In genomic region chr3:119500265-119500664, GRCh38 we compare ENCODE assay signal across 9 cellular contexts. TPM values are rescaled to one million over a fixed set of nuclear protein-coding genes. Genes with fewer than 3 reads are reported as not detected.
DNase-seq lines count a peak whose midpoint lies in the region; ATAC-seq and TF ChIP-seq lines count a peak whose summit lies in the region.
"Had no signal": no experiment of that assay in that cellular context is flagged by ENCODE, and none has a peak within 500 bp of the region (broad histone marks: within the 10 kb centered on the region; RNA-seq: fewer than 3 reads in every experiment).

No MANE protein-coding gene starts in this region.

- H3K4me1 ChIP-seq in ACC112 (ENCODE audit: control insufficient read depth, insufficient read depth, low read length, unreplicated experiment) (peaks cover 28% of the 10 kb centered on the region), GM23248 (ENCODE audit: insufficient read depth) (peaks cover 16% of the 10 kb centered on the region), suprapubic skin (peaks cover 41% of the 10 kb centered on the region)

- peaks cover 14% of the 10 kb centered on the region for H3K36me3 Mint-ChIP-seq in activated naive CD8-positive, alpha-beta T cell
- H3K36me3 Mint-ChIP-seq in memory B cell: peaks cover 10% of the 10 kb centered on the region

- no peak overlapping the region for H3K27ac Mint-ChIP-seq in activated naive CD8-positive, alpha-beta T cell
- H3K27ac Mint-ChIP-seq in memory B cell: no peak overlapping the region

- ATAC-seq in memory B cell (ENCODE audit: low read depth): no peak

- H3K9ac ChIP-seq in GM23248: no peak overlapping the region
- H3K9ac ChIP-seq: parathyroid adenoma had no signal

- H3K9me3 ChIP-seq in GM23248 (ENCODE audit: low read depth) (no peaks in the 10 kb centered on the region), suprapubic skin (no peaks in the 10 kb centered on the region)

- H4K20me1 ChIP-seq in GM23248 (ENCODE audit: insufficient read depth): no peaks in the 10 kb centered on the region

- H3K4me2 ChIP-seq in GM23248 (ENCODE audit: unreplicated experiment): no peak overlapping the region

- H3K4me3 Mint-ChIP-seq in activated naive CD8-positive, alpha-beta T cell: peak overlapping the region; percentile 99
- peak overlapping the region; percentile 16 for H3K4me3 Mint-ChIP-seq in memory B cell

- no peak for TF ChIP-seq POLR2A in suprapubic skin (IDR thresholded peaks at IDR 0.05)

- H3K79me2 ChIP-seq in ACC112 (ENCODE audit: control insufficient read depth, insufficient read depth, low read length, unreplicated experiment) (peaks cover 35% of the 10 kb centered on the region), GM23248 (ENCODE audit: insufficient read depth) (peaks cover 54% of the 10 kb centered on the region)

- no peak for TF ChIP-seq EP300 in suprapubic skin (IDR thresholded peaks at IDR 0.05)

- H3K27ac ChIP-seq in ACC112 (ENCODE audit: low read depth, low read length) (no peak overlapping the region; the same call in 1 of the 2 replicates), GM23248 (no peak overlapping the region), suprapubic skin (no peak overlapping the region)
- H3K27ac ChIP-seq: parathyroid adenoma had no signal

- in situ Hi-C loops in GM23248 (cut with MboI) (no loop called here), G401 (cut with HindIII; ENCODE audit: low sequenced_read_pairs) (no loop called here)

- 87 to 90% methylated on average over 4 of the region's 4 CpGs for WGBS in GM23248 (ENCODE audit: low coverage in 1 of 2, low lambda C conversion rate in 2 of 2, missing lambda C conversion rate in 2 of 2), 2 experiments
- 65% methylated on average over 4 of the region's 4 CpGs for WGBS in suprapubic skin

- peaks cover 43% of the 10 kb centered on the region for H3K4me1 Mint-ChIP-seq in activated naive CD8-positive, alpha-beta T cell (ENCODE audit: low read depth)
- peaks cover 21% of the 10 kb centered on the region for H3K4me1 Mint-ChIP-seq in memory B cell

- no peaks in the 10 kb centered on the region for H3K9me2 ChIP-seq in GM23248 (ENCODE audit: insufficient read depth)

- 0 out of 2 replicates have a peak, but pooled peaks cover 3% of the 10 kb centered on the region for H3F3A ChIP-seq in GM23248 (ENCODE audit: insufficient read depth)

- H3K27me3 ChIP-seq in ACC112 (ENCODE audit: insufficient read depth, low read length) (no peaks in the 10 kb centered on the region), GM23248 (replicated peaks; ENCODE audit: insufficient read depth) (no peaks in the 10 kb centered on the region), suprapubic skin (no peaks in the 10 kb centered on the region)

- H3K36me3 ChIP-seq in ACC112 (ENCODE audit: insufficient read depth, low read length) (peaks cover 8% of the 10 kb centered on the region; the same call in 1 of the 2 replicates), GM23248 (ENCODE audit: low read depth) (peaks cover 12% of the 10 kb centered on the region), suprapubic skin (peaks cover 14% of the 10 kb centered on the region)

- DNase-seq in GM23248: no peak
- DNase-seq in memory B cell (ENCODE audit: low spot score in 2 of 2): no peak
- no peak for DNase-seq in suprapubic skin (ENCODE audit: low spot score in 2 of 2)
- DNase-seq in NCI-H524 (lab: John Stamatoyannopoulos, UW): no peak
- no peak for DNase-seq in G401 (ENCODE audit: low spot score)
- DNase-seq in EL: no peak

- no peak for TF ChIP-seq CTCF in suprapubic skin (IDR thresholded peaks at IDR 0.05)

- no peaks in the 10 kb centered on the region for H3K9me3 Mint-ChIP-seq in activated naive CD8-positive, alpha-beta T cell (ENCODE audit: low read depth)
- no peaks in the 10 kb centered on the region for H3K9me3 Mint-ChIP-seq in memory B cell

- peak overlapping the region; percentile 59 for H2AFZ ChIP-seq in ACC112 (ENCODE audit: low read length, unreplicated experiment)
- no peak overlapping the region for H2AFZ ChIP-seq in GM23248
- H2AFZ ChIP-seq: parathyroid adenoma had no signal

- H3K4me3 ChIP-seq in ACC112 (ENCODE audit: low read depth, low read length): peak overlapping the region; percentile 96
- H3K4me3 ChIP-seq in GM23248: peak overlapping the region; percentile 99
- no peak overlapping the region for H3K4me3 ChIP-seq in suprapubic skin

- no peaks in the 10 kb centered on the region for H3K27me3 Mint-ChIP-seq in activated naive CD8-positive, alpha-beta T cell
- H3K27me3 Mint-ChIP-seq in memory B cell: no peaks in the 10 kb centered on the region

RNA-seq across cellular contexts. Expression of gene TIMMDC1, which starts 1.9 kb away (rescaled TPM):
- total RNA-seq in GM23248 (2014; rRNA removed; shearing (Covaris generic)): 45.3 and 54.3 TPM in 2 replicates
- 160 and 163 TPM in 2 replicates for polyA plus RNA-seq in GM23248 (2016; fragmentation: Nextera tagmentation; extraction: Ambion mirVana)
- total RNA-seq in suprapubic skin: 10 to 100 TPM; 41.6 to 55.7 (median 46.2) TPM
- total RNA-seq in G401 (2014; rRNA removed; shearing (Covaris generic)): 62.2 and 69.2 TPM in 2 replicates

RNA-seq across cellular contexts. Expression of gene POGLUT1, which starts 31.5 kb away (rescaled TPM):
- total RNA-seq in GM23248 (2014; rRNA removed; shearing (Covaris generic)): 10.9 and 20.8 TPM in 2 replicates
- polyA plus RNA-seq in GM23248 (2016; fragmentation: Nextera tagmentation; extraction: Ambion mirVana): 18.7 and 24.5 TPM in 2 replicates
- 10 to 100 TPM; 17.7 to 25.6 (median 21.9) TPM for total RNA-seq in suprapubic skin
- 5.5 and 31.4 TPM in 2 replicates for total RNA-seq in G401 (2014; rRNA removed; shearing (Covaris generic))

RNA-seq across cellular contexts. Expression of gene TMEM39A, which starts 36.9 kb away (rescaled TPM):
- total RNA-seq in GM23248 (2014; rRNA removed; shearing (Covaris generic)): 78.8 and 105 TPM in 2 replicates
- polyA plus RNA-seq in GM23248 (2016; fragmentation: Nextera tagmentation; extraction: Ambion mirVana): 37.9 and 41.1 TPM in 2 replicates
- total RNA-seq in suprapubic skin: 10 to 100 TPM; 21.0 to 29.8 (median 27.5) TPM
- total RNA-seq in G401 (2014; rRNA removed; shearing (Covaris generic)): 26.6 and 31.2 TPM in 2 replicates

RNA-seq across cellular contexts. Expression of gene CD80, which starts 59.1 kb away (rescaled TPM):
- total RNA-seq in GM23248 (2014; rRNA removed; shearing (Covaris generic)): not detected in 2 replicates
- polyA plus RNA-seq in GM23248 (2016; fragmentation: Nextera tagmentation; extraction: Ambion mirVana): 0.08 TPM in 1 of 2 replicates, not detected in the other
- not detected for total RNA-seq in suprapubic skin
- total RNA-seq in G401 (2014; rRNA removed; shearing (Covaris generic)): not detected in 2 replicates
